Comparison of ENCODE assay signal across 14 cellular contexts in the genomic region with DNA sequence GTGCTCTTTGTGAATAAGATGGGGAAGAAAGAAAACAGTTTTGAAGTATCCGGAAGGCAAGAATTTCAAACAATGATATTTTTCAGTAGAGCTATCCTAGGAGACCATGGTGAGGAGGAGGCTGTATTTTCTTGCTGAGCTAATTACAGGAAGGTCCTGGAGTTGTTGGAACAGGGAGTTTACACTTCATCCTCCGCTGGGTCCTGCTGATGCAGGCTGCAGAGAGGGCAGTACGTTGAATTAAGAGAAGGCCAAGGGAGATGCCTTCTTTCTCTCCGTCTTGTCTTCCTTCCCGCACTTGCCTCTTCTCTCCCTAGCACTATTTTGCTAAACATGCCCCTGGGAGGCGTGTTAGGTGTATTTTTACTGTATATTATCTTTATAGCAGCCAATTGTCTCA.
A peak's percentile ranks its signal among the peaks of the same experiment; 100 is the strongest.
DNase-seq lines count a peak whose midpoint lies in the region; ATAC-seq and TF ChIP-seq lines count a peak whose summit lies in the region.
"Had no signal": no experiment of that assay in that cellular context is flagged by ENCODE, and none has a peak within 500 bp of the region (broad histone marks: within the 10 kb centered on the region; RNA-seq: fewer than 3 reads in every experiment).

No MANE protein-coding gene starts in this region.

- H3K4me2 ChIP-seq in neural progenitor cell (no peak overlapping the region), mesenchymal stem cell (ENCODE audit: low read length, poor library complexity, severe bottlenecking) (no peak overlapping the region)
- H3K4me2 ChIP-seq: BLaER1 treated with 17β-estradiol and CSF1 and Interleukin-3, amounts not matched to agents 10 nM and 100 nM had no signal

- H3K4me3 Mint-ChIP-seq in CD4-positive, CD25-positive, alpha-beta regulatory T cell: no peak overlapping the region
- no peak overlapping the region for H3K4me3 Mint-ChIP-seq in neural progenitor cell
- H3K4me3 Mint-ChIP-seq: CD4-positive, alpha-beta T cell had no signal

- H3K79me1 ChIP-seq in mesenchymal stem cell (replicated peaks; ENCODE audit: low read length, poor library complexity, severe bottlenecking): no peaks in the 10 kb centered on the region

- H2BK15ac ChIP-seq in mesenchymal stem cell (ENCODE audit: low read depth, poor library complexity, severe bottlenecking): no peak overlapping the region

- no peaks in the 10 kb centered on the region for H4K20me1 ChIP-seq in neural progenitor cell (ENCODE audit: low read depth)
- H4K20me1 ChIP-seq: BLaER1 treated with 17β-estradiol and CSF1 and Interleukin-3, amounts not matched to agents 10 nM and 100 nM had no signal

- no peak overlapping the region for H3K18ac ChIP-seq in mesenchymal stem cell (ENCODE audit: low read depth in 1 of 2, low read length in 2 of 2)

- no peak overlapping the region for H2BK12ac ChIP-seq in mesenchymal stem cell (ENCODE audit: low read length in 2 of 2)

- H4K91ac ChIP-seq in mesenchymal stem cell (ENCODE audit: low read length): no peak overlapping the region

- no peak overlapping the region for H2AK5ac ChIP-seq in mesenchymal stem cell (ENCODE audit: low read length, severe bottlenecking)

- no peak for TF ChIP-seq EP300 in stomach (IDR thresholded peaks at IDR 0.05)

- H3K14ac ChIP-seq in mesenchymal stem cell (ENCODE audit: low read length in 2 of 2): no peak overlapping the region

- H3K27me3 Mint-ChIP-seq in CD4-positive, CD25-positive, alpha-beta regulatory T cell: peaks cover 4% of the 10 kb centered on the region
- peaks cover 5% of the 10 kb centered on the region for H3K27me3 Mint-ChIP-seq in neural progenitor cell (ENCODE audit: insufficient read depth, low read depth)
- H3K27me3 Mint-ChIP-seq: CD4-positive, alpha-beta T cell had no signal

- no peak overlapping the region for H2BK120ac ChIP-seq in mesenchymal stem cell (ENCODE audit: low read depth, low read length)

- no peak for TF ChIP-seq CTCF in neural progenitor cell (IDR thresholded peaks at IDR 0.05)
- TF ChIP-seq CTCF in stomach (IDR thresholded peaks at IDR 0.05): no peak

- no peak overlapping the region for H3K4me3 ChIP-seq in CD4-positive, CD25-positive, alpha-beta regulatory T cell (ENCODE audit: low read depth, low read length)
- H3K4me3 ChIP-seq in neural progenitor cell (no peak overlapping the region), mesenchymal stem cell (ENCODE audit: insufficient read depth in 1 of 2, low read depth in 1 of 2, low read length in 2 of 2) (no peak overlapping the region), stomach (no peak overlapping the region)
- H3K4me3 ChIP-seq: BLaER1 treated with 17β-estradiol and CSF1 and Interleukin-3, amounts not matched to agents 10 nM and 100 nM had no signal

- no peaks in the 10 kb centered on the region for H3K79me2 ChIP-seq in neural progenitor cell (ENCODE audit: low read depth)

- H3K9me3 Mint-ChIP-seq in CD4-positive, CD25-positive, alpha-beta regulatory T cell: no peaks in the 10 kb centered on the region
- H3K9me3 Mint-ChIP-seq in neural progenitor cell: no peaks in the 10 kb centered on the region
- H3K9me3 Mint-ChIP-seq: CD4-positive, alpha-beta T cell had no signal

- intact Hi-C loops in stomach (cut with DNase I; ENCODE audit: low total_unique reads) (no loop called here), posterior cingulate gyrus (cut with DNase I) (no loop called here)

- H2BK5ac ChIP-seq in mesenchymal stem cell (ENCODE audit: low read depth, low read length, poor library complexity, severe bottlenecking): no peak overlapping the region

- H3K9ac ChIP-seq in neural progenitor cell: no peak overlapping the region
- H3K9ac ChIP-seq in mesenchymal stem cell (ENCODE audit: low read length): no peak overlapping the region
- H3K9ac ChIP-seq: BLaER1 treated with 17β-estradiol and CSF1 and Interleukin-3, amounts not matched to agents 10 nM and 100 nM had no signal

- no peak for DNase-seq in CD4-positive, CD25-positive, alpha-beta regulatory T cell
- DNase-seq in NCI-H2227 (lab: John Stamatoyannopoulos, UW; ENCODE audit: unreplicated experiment): peak; percentile 90
- DNase-seq in foreskin melanocyte: peak; percentile 28
- no peak for DNase-seq in neural progenitor cell (ENCODE audit: low spot score)
- DNase-seq in mesenchymal stem cell: no peak
- DNase-seq in stomach: no peak
- DNase-seq in posterior cingulate gyrus: no peak
- DNase-seq: ACHN; CD4-positive, alpha-beta T cell; DMS153; DMS79 treated with DMSO at 0.1 percent for 48 hours; EL; IMR-90 had no signal

- H2AFZ ChIP-seq in neural progenitor cell (replicated peaks) (peak overlapping the region; percentile 11), mesenchymal stem cell (ENCODE audit: low read depth, low read length) (no peak overlapping the region)

- no peaks in the 10 kb centered on the region for H3K36me3 ChIP-seq in CD4-positive, CD25-positive, alpha-beta regulatory T cell (ENCODE audit: control insufficient read depth, insufficient read depth, low read length)
- H3K36me3 ChIP-seq in neural progenitor cell (no peaks in the 10 kb centered on the region), mesenchymal stem cell (ENCODE audit: control insufficient read depth in 1 of 2, insufficient read depth in 2 of 2, low read depth in 1 of 2, low read length in 2 of 2) (no peaks in the 10 kb centered on the region), stomach (no peaks in the 10 kb centered on the region)
- H3K36me3 ChIP-seq: BLaER1 treated with 17β-estradiol and CSF1 and Interleukin-3, amounts not matched to agents 10 nM and 100 nM had no signal

- H3K23ac ChIP-seq in mesenchymal stem cell (ENCODE audit: low read length in 2 of 2): no peak overlapping the region

- WGBS in mesenchymal stem cell: 92% methylated on average over 2 of the region's 6 CpGs
- 91 to 96% (median 92%) methylated on average over 6 of the region's 6 CpGs for WGBS in stomach, 5 donors

- no peak for ATAC-seq in CD4-positive, CD25-positive, alpha-beta regulatory T cell (ENCODE audit: low read depth in 2 of 2)

- H3K36me3 Mint-ChIP-seq in CD4-positive, CD25-positive, alpha-beta regulatory T cell: no peaks in the 10 kb centered on the region
- H3K36me3 Mint-ChIP-seq in neural progenitor cell: peaks cover 2% of the 10 kb centered on the region

- H3K4ac ChIP-seq in mesenchymal stem cell (ENCODE audit: low read depth in 1 of 2, low read length in 2 of 2): no peak overlapping the region

- no peaks in the 10 kb centered on the region for H3K27me3 ChIP-seq in CD4-positive, CD25-positive, alpha-beta regulatory T cell (ENCODE audit: control insufficient read depth, insufficient read depth, low read length)
- H3K27me3 ChIP-seq in neural progenitor cell: no peaks in the 10 kb centered on the region
- peaks cover 13 to 46% of the 10 kb centered on the region in 2 experiments for H3K27me3 ChIP-seq in mesenchymal stem cell (ENCODE audit: control insufficient read depth in 1 of 2, insufficient read depth in 1 of 2, low read length in 2 of 2)
- H3K27me3 ChIP-seq in stomach: no peaks in the 10 kb centered on the region
- H3K27me3 ChIP-seq: BLaER1 treated with 17β-estradiol and CSF1 and Interleukin-3, amounts not matched to agents 10 nM and 100 nM had no signal

- H3K4me1 ChIP-seq in CD4-positive, CD25-positive, alpha-beta regulatory T cell (ENCODE audit: control insufficient read depth, insufficient read depth, low read length, poor library complexity, severe bottlenecking): no peaks in the 10 kb centered on the region
- peaks cover 7% of the 10 kb centered on the region for H3K4me1 ChIP-seq in neural progenitor cell
- H3K4me1 ChIP-seq in mesenchymal stem cell (ENCODE audit: control insufficient read depth, insufficient read depth, low read depth, low read length): peaks cover 4% of the 10 kb centered on the region
- no peaks in the 10 kb centered on the region for H3K4me1 ChIP-seq in stomach

- peak overlapping the region; percentile 2 to 56 (median 47) for H3K27ac Mint-ChIP-seq in CD4-positive, CD25-positive, alpha-beta regulatory T cell
- peak overlapping the region; percentile 18 for H3K27ac Mint-ChIP-seq in neural progenitor cell

- no peaks in the 10 kb centered on the region for H3K9me3 ChIP-seq in CD4-positive, CD25-positive, alpha-beta regulatory T cell (ENCODE audit: control insufficient read depth in 2 of 2, low read length in 2 of 2)
- no peaks in the 10 kb centered on the region for H3K9me3 ChIP-seq in neural progenitor cell (ENCODE audit: low read depth)
- no peaks in the 10 kb centered on the region for H3K9me3 ChIP-seq in mesenchymal stem cell (ENCODE audit: control insufficient read depth, low read length)
- no peaks in the 10 kb centered on the region for H3K9me3 ChIP-seq in stomach
- H3K9me3 ChIP-seq: BLaER1 treated with 17β-estradiol and CSF1 and Interleukin-3, amounts not matched to agents 10 nM and 100 nM had no signal

- H3F3A ChIP-seq in neural progenitor cell (ENCODE audit: low read depth): no peaks in the 10 kb centered on the region

- peaks cover 0 to 20% (median 11%) of the 10 kb centered on the region in 4 donors for H3K4me1 Mint-ChIP-seq in CD4-positive, CD25-positive, alpha-beta regulatory T cell
- peaks cover 41% of the 10 kb centered on the region for H3K4me1 Mint-ChIP-seq in neural progenitor cell

- TF ChIP-seq POLR2A in stomach (IDR thresholded peaks at IDR 0.05): no peak

- H4K8ac ChIP-seq in mesenchymal stem cell (ENCODE audit: low read length): no peak overlapping the region

- H3K27ac ChIP-seq in CD4-positive, CD25-positive, alpha-beta regulatory T cell (ENCODE audit: insufficient read depth, low read length, poor library complexity, severe bottlenecking): no peak overlapping the region
- H3K27ac ChIP-seq in neural progenitor cell: no peak overlapping the region
- H3K27ac ChIP-seq in mesenchymal stem cell (ENCODE audit: low read length, poor library complexity, severe bottlenecking): no peak overlapping the region
- no peak overlapping the region for H3K27ac ChIP-seq in stomach
- H3K27ac ChIP-seq: BLaER1 treated with 17β-estradiol and CSF1 and Interleukin-3, amounts not matched to agents 10 nM and 100 nM had no signal

Comparison
In these comparisons a context has a peak if more than half of its experiments do, and no peak if none do; other contexts are left out.
1. DNase-seq: peak in NCI-H2227 (single experiment) and foreskin melanocyte (single experiment); none in CD4-positive, CD25-positive, alpha-beta regulatory T cell (0 of 3), neural progenitor cell (single experiment), mesenchymal stem cell (single experiment), stomach (single experiment) and posterior cingulate gyrus (0 of 10).